In the genomic region with DNA sequence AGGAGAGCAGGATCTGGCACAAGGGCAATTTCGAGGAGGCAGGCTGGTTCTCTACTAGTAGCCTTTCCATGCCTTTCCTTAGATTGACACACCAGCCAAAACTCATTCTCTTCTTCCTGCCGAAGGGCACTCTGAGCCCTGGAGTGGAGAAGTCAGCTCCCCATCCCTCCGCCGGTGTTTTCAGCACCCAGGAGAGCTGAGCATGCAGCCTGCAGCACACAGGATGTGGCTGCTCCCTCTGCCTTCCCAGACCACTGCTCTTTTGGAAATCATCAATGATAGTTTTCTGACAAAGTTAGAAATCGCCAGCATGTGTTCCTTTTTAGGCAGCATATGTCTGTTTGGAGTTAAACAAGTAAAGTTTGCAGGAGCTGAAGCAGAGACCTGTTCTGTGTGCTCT, we compare ENCODE assay signal across 31 cellular contexts. TPM values are rescaled to one million over a fixed set of nuclear protein-coding genes. Genes with fewer than 3 reads are reported as not detected.
DNase-seq lines count a peak whose midpoint lies in the region; ATAC-seq and TF ChIP-seq lines count a peak whose summit lies in the region.
"Had no signal": no experiment of that assay in that cellular context is flagged by ENCODE, and none has a peak within 500 bp of the region (broad histone marks: within the 10 kb centered on the region; RNA-seq: fewer than 3 reads in every experiment).

No MANE protein-coding gene starts in this region.

- H3K36me3 ChIP-seq in KOPT-K1 (ENCODE audit: insufficient read depth, low read length), result peaks cover 8% of the 10 kb centered on the region; the same call in 1 of the 2 replicates
- no peaks in the 10 kb centered on the region for H3K36me3 ChIP-seq in thymus (ENCODE audit: control insufficient read depth, insufficient read depth)
- H3K36me3 ChIP-seq: esophagus muscularis mucosa had no signal

- intact Hi-C loops in activated naive CD4-positive, alpha-beta T cell treated with anti-CD3 and anti-CD28 coated beads for 36 hours (cut with micrococcal nuclease), result no loop called here
- intact Hi-C loops in activated CD8-positive, alpha-beta T cell treated with anti-CD3 and anti-CD28 coated beads for 36 hours (cut with micrococcal nuclease), result no loop called here
- intact Hi-C loops in lower leg skin (cut with DNase I; ENCODE audit: low total_unique reads), result no loop called here

- no peak overlapping the region for H3K4me3 Mint-ChIP-seq in activated naive CD4-positive, alpha-beta T cell treated with anti-CD3 and anti-CD28 coated beads for 36 hours
- H3K4me3 Mint-ChIP-seq in activated CD8-positive, alpha-beta T cell treated with anti-CD3 and anti-CD28 coated beads for 36 hours, result no peak overlapping the region

- H3K27me3 Mint-ChIP-seq in activated naive CD4-positive, alpha-beta T cell treated with anti-CD3 and anti-CD28 coated beads for 36 hours (ENCODE audit: low read depth), result no peaks in the 10 kb centered on the region
- H3K27me3 Mint-ChIP-seq in activated CD8-positive, alpha-beta T cell treated with anti-CD3 and anti-CD28 coated beads for 36 hours, result peaks cover 4% of the 10 kb centered on the region

- no peaks in the 10 kb centered on the region for H3K9me3 ChIP-seq in KOPT-K1 (ENCODE audit: insufficient read depth, low read length, poor library complexity, severe bottlenecking)
- no peaks in the 10 kb centered on the region for H3K9me3 ChIP-seq in thymus (ENCODE audit: control insufficient read depth)
- H3K9me3 ChIP-seq: esophagus muscularis mucosa had no signal

- H3K4me1 Mint-ChIP-seq in activated naive CD4-positive, alpha-beta T cell treated with anti-CD3 and anti-CD28 coated beads for 36 hours (ENCODE audit: low read depth), result peaks cover 82% of the 10 kb centered on the region
- H3K4me1 Mint-ChIP-seq in activated CD8-positive, alpha-beta T cell treated with anti-CD3 and anti-CD28 coated beads for 36 hours (ENCODE audit: low read depth), result peaks cover 75% of the 10 kb centered on the region

- no peak for TF ChIP-seq POLR2A in lower leg skin (IDR thresholded peaks at IDR 0.05)

- peak; percentile 46 for DNase-seq in activated naive CD4-positive, alpha-beta T cell treated with anti-CD3 and anti-CD28 coated beads for 36 hours
- no peak for DNase-seq in activated naive CD4-positive, alpha-beta T cell (lab: John Stamatoyannopoulos, UW)
- no peak for DNase-seq in activated CD8-positive, alpha-beta T cell treated with anti-CD3 and anti-CD28 coated beads for 36 hours
- DNase-seq in KBM-7 (no peak), lower leg skin (ENCODE audit: low spot score in 2 of 2) (no peak)
- DNase-seq: activated CD4-positive, alpha-beta T cell treated with anti-CD3 and anti-CD28 coated beads for 4 hours; activated effector memory CD4-positive, alpha-beta T cell treated with anti-CD3 and anti-CD28 coated beads, Interleukin-2, amount 50 U/mL, for 16 hours; amygdala; DMS79 treated with DMSO at 0.1 percent for 48 hours; foreskin melanocyte; mesendoderm; NCI-H2029 treated with DMSO at 0.1 percent for 48 hours; NCI-H345; NCI-H82; nucleus accumbens; stimulated activated CD4-positive, alpha-beta T cell treated with anti-CD3 and anti-CD28 coated beads, Interleukin-1b, Interleukin-23, amount 100 ng/mL, for 48 hours had no signal

- peak overlapping the region; percentile 10 for H3K27ac Mint-ChIP-seq in activated naive CD4-positive, alpha-beta T cell treated with anti-CD3 and anti-CD28 coated beads for 36 hours
- peak overlapping the region; percentile 52 for H3K27ac Mint-ChIP-seq in activated CD8-positive, alpha-beta T cell treated with anti-CD3 and anti-CD28 coated beads for 36 hours

- POLR2A ChIA-PET in activated CD8-positive, alpha-beta T cell treated with anti-CD3 and anti-CD28 coated beads for 36 hours (lab: Charles Lee), result interaction anchor here (0.6 to 15.4 kb wide), 6 partner anchors 8 to 292 kb away, joined by 3 to 553 read pairs (median 108); partner anchors contain the start of genes ARMH1, BTBD19, DYNLT4 and HECTD3

- H3K4me3 ChIP-seq in thymus (ENCODE audit: low read length) (no peak overlapping the region), lower leg skin (ENCODE audit: low read depth, poor library complexity, severe bottlenecking) (no peak overlapping the region)
- H3K4me3 ChIP-seq: coronary artery, esophagus muscularis mucosa, GM12878 had no signal

- H3K36me3 Mint-ChIP-seq in activated naive CD4-positive, alpha-beta T cell treated with anti-CD3 and anti-CD28 coated beads for 36 hours (ENCODE audit: low read depth), result peaks cover 1% of the 10 kb centered on the region
- peaks cover 7% of the 10 kb centered on the region for H3K36me3 Mint-ChIP-seq in activated CD8-positive, alpha-beta T cell treated with anti-CD3 and anti-CD28 coated beads for 36 hours (ENCODE audit: low read depth)

- H3K27ac ChIP-seq in KOPT-K1 (ENCODE audit: low read depth, low read length, poor library complexity, severe bottlenecking), result peak overlapping the region; percentile 7
- H3K27ac ChIP-seq in thymus (ENCODE audit: low read depth), result peak overlapping the region; percentile 65
- H3K27ac ChIP-seq: coronary artery, esophagus muscularis mucosa had no signal

- 74% methylated on average over 5 of the region's 5 CpGs for WGBS in thymus
- 46 to 55% methylated on average over 5 of the region's 5 CpGs for WGBS in lower leg skin, 2 donors

- in situ Hi-C loops in KBM-7 (cut with MboI; ENCODE audit: low pct_unique_long_range_greater_than_20kb, low sequenced_read_pairs), result no loop called here

- TF ChIP-seq CTCF in activated CD8-positive, alpha-beta T cell treated with anti-CD3 and anti-CD28 coated beads for 36 hours (IDR thresholded peaks at IDR 0.05), result no peak
- no peak for TF ChIP-seq CTCF in lower leg skin (IDR thresholded peaks at IDR 0.05)

- H3K4me1 ChIP-seq in thymus (ENCODE audit: control insufficient read depth, insufficient read depth, low read length), result peaks cover 14% of the 10 kb centered on the region

- H3K27me3 ChIP-seq in thymus (ENCODE audit: control insufficient read depth, insufficient read depth), result no peaks in the 10 kb centered on the region

- ATAC-seq in activated CD8-positive, alpha-beta T cell treated with anti-CD3 and anti-CD28 coated beads for 36 hours, result no peak
- no peak for ATAC-seq in GM19023 (IDR thresholded peaks at IDR 0.05; ENCODE audit: unreplicated experiment)
- ATAC-seq: GM12878, Right ventricle myocardium inferior had no signal

- H3K9me3 Mint-ChIP-seq in activated naive CD4-positive, alpha-beta T cell treated with anti-CD3 and anti-CD28 coated beads for 36 hours, result no peaks in the 10 kb centered on the region
- no peaks in the 10 kb centered on the region for H3K9me3 Mint-ChIP-seq in activated CD8-positive, alpha-beta T cell treated with anti-CD3 and anti-CD28 coated beads for 36 hours

- CTCF ChIA-PET in activated naive CD4-positive, alpha-beta T cell treated with anti-CD3 and anti-CD28 coated beads for 36 hours (lab: Charles Lee), result interaction anchor here (1.3 to 7.9 kb wide), 4 partner anchors 11 to 57 kb away, joined by 3 to 64 read pairs (median 6); partner anchors contain the start of genes RNU5D-1 and RPS8
- CTCF ChIA-PET in activated CD8-positive, alpha-beta T cell treated with anti-CD3 and anti-CD28 coated beads for 36 hours (lab: Charles Lee), result interaction anchor here (0.9 to 2.8 kb wide), 2 partner anchors 10 to 12 kb away, joined by 3 to 17 read pairs; partner anchors contain the start of gene RNU5D-1

RNA-seq across cellular contexts. Expression of gene RNU5D-1, which starts 11.7 kb away (rescaled TPM):
- not detected for total RNA-seq in activated naive CD4-positive, alpha-beta T cell treated with anti-CD3 and anti-CD28 coated beads for 36 hours
- total RNA-seq in activated CD8-positive, alpha-beta T cell treated with anti-CD3 and anti-CD28 coated beads for 36 hours, result not detected
- not detected for polyA plus RNA-seq in thymus
- not detected for total RNA-seq in lower leg skin
- total RNA-seq: A673, bronchial epithelial cell, esophagus muscularis mucosa, GM12878, IMR-90, MCF 10A, myocyte, Right ventricle myocardium inferior, skeletal muscle tissue, ureter had no signal
- polyA plus RNA-seq: BJ, GM12878, IMR-90 had no signal

RNA-seq across cellular contexts. Expression of gene KIF2C, which starts 20.3 kb away (rescaled TPM):
- total RNA-seq in activated naive CD4-positive, alpha-beta T cell treated with anti-CD3 and anti-CD28 coated beads for 36 hours, result 100 to 1,000 TPM; 147 to 154 TPM
- 10 to 100 TPM; 92.6 to 95.0 TPM for total RNA-seq in activated CD8-positive, alpha-beta T cell treated with anti-CD3 and anti-CD28 coated beads for 36 hours
- 6.2 TPM for polyA plus RNA-seq in thymus
- 1 to 10 TPM in 3 of 4 donors, under 1 TPM in 1; 0.76 to 4.5 (median 3.7) TPM for total RNA-seq in lower leg skin

RNA-seq across cellular contexts. Expression of gene ARMH1, which starts 44.8 kb away (rescaled TPM):
- total RNA-seq in activated naive CD4-positive, alpha-beta T cell treated with anti-CD3 and anti-CD28 coated beads for 36 hours, result 100 to 1,000 TPM; 143 to 155 TPM
- 100 to 1,000 TPM; 162 to 165 TPM for total RNA-seq in activated CD8-positive, alpha-beta T cell treated with anti-CD3 and anti-CD28 coated beads for 36 hours
- polyA plus RNA-seq in thymus, result 577 TPM
- 1 to 10 TPM in 1 of 4 donors, not detected in 3; 2.7 TPM for total RNA-seq in lower leg skin
- total RNA-seq: bronchial epithelial cell had no signal

RNA-seq across cellular contexts. Expression of gene TMEM53, which starts 45.0 kb away (rescaled TPM):
- total RNA-seq in activated naive CD4-positive, alpha-beta T cell treated with anti-CD3 and anti-CD28 coated beads for 36 hours, result 1 to 10 TPM; 4.5 to 4.9 TPM
- 1 to 10 TPM; 2.3 to 3.5 TPM for total RNA-seq in activated CD8-positive, alpha-beta T cell treated with anti-CD3 and anti-CD28 coated beads for 36 hours
- polyA plus RNA-seq in thymus, result 5.5 TPM
- total RNA-seq in lower leg skin, result 10 to 100 TPM in 2 of 4 donors, 1 to 10 TPM in 2; 5.2 to 23.4 (median 9.9) TPM

RNA-seq across cellular contexts. Expression of gene RPS8, which starts 56.0 kb away (rescaled TPM):
- 1,000 to 10,000 TPM; 3,619 to 3,772 TPM for total RNA-seq in activated naive CD4-positive, alpha-beta T cell treated with anti-CD3 and anti-CD28 coated beads for 36 hours
- 1,000 to 10,000 TPM; 3,218 to 3,314 TPM for total RNA-seq in activated CD8-positive, alpha-beta T cell treated with anti-CD3 and anti-CD28 coated beads for 36 hours
- 3,732 TPM for polyA plus RNA-seq in thymus
- total RNA-seq in lower leg skin, result 1,000 to 10,000 TPM; 2,628 to 4,866 (median 3,019) TPM

Comparison
In these comparisons a context has a peak if more than half of its experiments do, and no peak if none do; other contexts are left out.
1. RNA of gene KIF2C, which starts 20.3 kb away (total RNA-seq): 147 to 154 TPM in activated naive CD4-positive, alpha-beta T cell treated with anti-CD3 and anti-CD28 coated beads for 36 hours and 92.6 to 95.0 TPM in activated CD8-positive, alpha-beta T cell treated with anti-CD3 and anti-CD28 coated beads for 36 hours; 0.76 to 4.5 TPM in lower leg skin; every median in the first group is over 10 times any median in the second.
2. RNA of gene ARMH1, which starts 44.8 kb away (total RNA-seq): 162 to 165 TPM in activated CD8-positive, alpha-beta T cell treated with anti-CD3 and anti-CD28 coated beads for 36 hours and 143 to 155 TPM in activated naive CD4-positive, alpha-beta T cell treated with anti-CD3 and anti-CD28 coated beads for 36 hours; 2.7 TPM in lower leg skin; every median in the first group is over 10 times any median in the second.